In genomic region chr19:54817670-54818536, GRCh38 we compare ENCODE assay signal across 33 cellular contexts. TPM values are rescaled to one million over a fixed set of nuclear protein-coding genes. Genes with fewer than 3 reads are reported as not detected.
"Had no signal": no experiment of that assay in that cellular context is flagged by ENCODE, and none has a peak within 500 bp of the region (broad histone marks: within the 10 kb centered on the region; RNA-seq: fewer than 3 reads in every experiment).

No MANE protein-coding gene starts in this region.

- H3K27ac Mint-ChIP-seq: dendritic cell treated with granulocyte-macrophage colony-stimulating factor and Interleukin-4, amounts not matched to agents 40 ng/mL and 50 ng/mL, for 4 days; endodermal cell; mesothelial cell of epicardium had no signal

- H3K9me3 Mint-ChIP-seq: dendritic cell treated with granulocyte-macrophage colony-stimulating factor and Interleukin-4, amounts not matched to agents 40 ng/mL and 50 ng/mL, for 4 days; effector memory CD8-positive, alpha-beta T cell had no signal

- H3K4me1 Mint-ChIP-seq: endodermal cell, mesothelial cell of epicardium had no signal

- DNase-seq: colonic mucosa; cortex of kidney; effector CD8-positive, alpha-beta T cell; effector memory CD8-positive, alpha-beta T cell; endodermal cell; erythroblast; esophagus squamous epithelium; foreskin fibroblast; foreskin melanocyte; gastrocnemius medialis; glutamatergic neuron; head of caudate nucleus; heart right ventricle; hippocampal formation; islet precursor cell; kidney; kidney glomerular epithelial cell; left colon; left lung; left ventricle myocardium superior; lower lobe of right lung; mesenchymal stem cell; mucosa of descending colon had no signal

- H3K4me3 Mint-ChIP-seq: dendritic cell treated with granulocyte-macrophage colony-stimulating factor and Interleukin-4, amounts not matched to agents 40 ng/mL and 50 ng/mL, for 4 days; endodermal cell; mesothelial cell of epicardium had no signal

- ATAC-seq: effector memory CD8-positive, alpha-beta T cell; esophagus mucosa; gastrocnemius medialis; heart right ventricle; left colon; left lung; left ventricle myocardium superior; lower lobe of right lung; mucosa of descending colon had no signal

RNA-seq across cellular contexts. Expression of gene KIR3DL1, which starts 1.6 kb away (rescaled TPM):
- total RNA-seq: chondrocyte, colonic mucosa, dermis microvascular lymphatic vessel endothelial cell, endodermal cell, esophagus mucosa, esophagus squamous epithelium, glomerular endothelial cell, left colon, left ventricle myocardium superior, lower leg skin, lung microvascular endothelial cell, mesenteric fat pad, mesothelial cell of epicardium, mucosa of descending colon, myocyte had no signal

RNA-seq across cellular contexts. Expression of gene KIR2DL4, which starts 14.5 kb away (rescaled TPM):
- total RNA-seq: chondrocyte, colonic mucosa, dermis microvascular lymphatic vessel endothelial cell, endodermal cell, esophagus mucosa, esophagus squamous epithelium, gastrocnemius medialis, left ventricle myocardium superior, lower leg skin, lung microvascular endothelial cell, mesothelial cell of epicardium, myocyte had no signal

RNA-seq across cellular contexts. Expression of gene KIR2DS4, which starts 14.6 kb away (rescaled TPM):
- total RNA-seq: chondrocyte, colonic mucosa, dermis microvascular lymphatic vessel endothelial cell, endodermal cell, esophagus mucosa, esophagus squamous epithelium, gastrocnemius medialis, glomerular endothelial cell, kidney, left colon, left ventricle myocardium superior, lower leg skin, lung microvascular endothelial cell, mesenteric fat pad, mesothelial cell of epicardium, mucosa of descending colon, myocyte had no signal

RNA-seq across cellular contexts. Expression of gene KIR3DL2, which starts 32.3 kb away (rescaled TPM):
- total RNA-seq: chondrocyte, colonic mucosa, dermis microvascular lymphatic vessel endothelial cell, endodermal cell, esophagus mucosa, esophagus squamous epithelium, gastrocnemius medialis, glomerular endothelial cell, left ventricle myocardium superior, lower lobe of right lung, lung microvascular endothelial cell, mesenteric fat pad, mesothelial cell of epicardium, myocyte had no signal

RNA-seq across cellular contexts. Expression of gene KIR2DL1, which starts 48.3 kb away (rescaled TPM):
- total RNA-seq: chondrocyte, colonic mucosa, dermis microvascular lymphatic vessel endothelial cell, endodermal cell, esophagus mucosa, esophagus squamous epithelium, gastrocnemius medialis, glomerular endothelial cell, left colon, left ventricle myocardium superior, lower leg skin, lung microvascular endothelial cell, mesenteric fat pad, mesothelial cell of epicardium, mucosa of descending colon, myocyte had no signal
